17 cellular contexts compared by ENCODE assay signal in the genomic region with DNA sequence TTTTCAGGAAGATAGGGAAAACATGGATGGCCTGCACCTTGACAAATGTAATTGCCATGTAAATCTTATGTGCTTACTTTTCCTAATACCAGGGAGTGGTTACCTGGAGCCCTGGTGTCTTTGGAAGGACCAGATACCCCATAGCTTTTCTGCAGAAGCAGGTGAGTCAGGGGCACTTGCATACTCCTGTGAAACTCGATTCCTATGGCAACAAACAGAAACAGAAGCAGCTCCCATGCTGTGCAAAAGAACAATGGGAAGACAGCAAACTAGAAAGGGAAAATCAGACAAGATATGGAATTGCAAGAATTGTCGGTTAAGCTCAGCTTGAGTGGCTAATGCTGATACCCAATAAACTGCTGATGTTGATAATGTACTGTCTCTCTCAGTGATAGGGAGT.
"Had no signal": no experiment of that assay in that cellular context is flagged by ENCODE, and none has a peak within 500 bp of the region (broad histone marks: within the 10 kb centered on the region; RNA-seq: fewer than 3 reads in every experiment).

No MANE protein-coding gene starts in this region.

- H3K4me1 ChIP-seq: body of pancreas, colonic mucosa, esophagus muscularis mucosa, right atrium auricular region, tibial artery had no signal

- DNase-seq: activated naive CD4-positive, alpha-beta T cell treated with anti-CD3 and anti-CD28 coated beads, Interleukin-2, amount 50 U/mL, for 16 hours; activated T-cell treated with anti-CD3 and anti-CD28 coated beads for 4 hours; amniotic stem cell; body of pancreas; central memory CD4-positive, alpha-beta T cell; colonic mucosa; mesenchymal stem cell; stimulated activated CD4-positive, alpha-beta T cell treated with anti-CD3 and anti-CD28 coated beads, Interleukin-2, amount 100 ng/mL, for 48 hours; stimulated activated naive B cell treated with anti-CD40 and anti-IgM and Interleukin-4, amounts not matched to agents 10 μg/mL and 1 μg/mL and 100 μg/mL, for 72 hours; SW 1271; tibial artery had no signal

- H3K4me3 Mint-ChIP-seq: activated T-helper 17 cell treated with anti-CD3 and anti-CD28 coated beads, Interleukin-2, amount 50 U/mL, for 72 hours; nephron; stimulated activated naive B cell treated with anti-CD40 and anti-IgM and Interleukin-4, amounts not matched to agents 10 μg/mL and 1 μg/mL and 100 μg/mL, for 72 hours had no signal

- H3K27ac Mint-ChIP-seq: activated T-helper 17 cell treated with anti-CD3 and anti-CD28 coated beads, Interleukin-2, amount 50 U/mL, for 72 hours; nephron; progenitor cell of endocrine pancreas; stimulated activated naive B cell treated with anti-CD40 and anti-IgM and Interleukin-4, amounts not matched to agents 10 μg/mL and 1 μg/mL and 100 μg/mL, for 72 hours had no signal

- H3K4me2 ChIP-seq: hepatocyte had no signal

- H3K27ac ChIP-seq: body of pancreas, colonic mucosa, esophagus muscularis mucosa, hepatocyte, right atrium auricular region, tibial artery had no signal

- H3K9me3 ChIP-seq: body of pancreas, colonic mucosa, esophagus muscularis mucosa, right atrium auricular region had no signal

- H2AFZ ChIP-seq: hepatocyte had no signal

- H3K27me3 Mint-ChIP-seq: activated T-helper 17 cell treated with anti-CD3 and anti-CD28 coated beads, Interleukin-2, amount 50 U/mL, for 72 hours; progenitor cell of endocrine pancreas; stimulated activated naive B cell treated with anti-CD40 and anti-IgM and Interleukin-4, amounts not matched to agents 10 μg/mL and 1 μg/mL and 100 μg/mL, for 72 hours had no signal

- H3K9me3 Mint-ChIP-seq: activated T-helper 17 cell treated with anti-CD3 and anti-CD28 coated beads, Interleukin-2, amount 50 U/mL, for 72 hours; stimulated activated naive B cell treated with anti-CD40 and anti-IgM and Interleukin-4, amounts not matched to agents 10 μg/mL and 1 μg/mL and 100 μg/mL, for 72 hours had no signal

- H3K79me2 ChIP-seq: hepatocyte had no signal

- H3K4me3 ChIP-seq: body of pancreas, colonic mucosa, esophagus muscularis mucosa, hepatocyte, right atrium auricular region, tibial artery had no signal

- H3K36me3 ChIP-seq: colonic mucosa, esophagus muscularis mucosa, right atrium auricular region, tibial artery had no signal

- H3K36me3 Mint-ChIP-seq: stimulated activated naive B cell treated with anti-CD40 and anti-IgM and Interleukin-4, amounts not matched to agents 10 μg/mL and 1 μg/mL and 100 μg/mL, for 72 hours had no signal

- H3K4me1 Mint-ChIP-seq: nephron had no signal

- H3K27me3 ChIP-seq: body of pancreas, colonic mucosa, esophagus muscularis mucosa, hepatocyte, right atrium auricular region, tibial artery had no signal
